In genomic region chr19:39842693-39843435, GRCh38 we compare ENCODE assay signal across 1 cellular context.
TF ChIP-seq lines count a peak whose summit lies in the region.

No MANE protein-coding gene starts in this region.

TF ChIP-seq in HCT116, 20 proteins besides CTCF, POLR2A, EP300 and RAD21:
- no peak for TF ChIP-seq REST (IDR thresholded peaks at IDR 0.05; ENCODE audit: low read depth)
- no peak for TF ChIP-seq FOSL1 (IDR thresholded peaks at IDR 0.05; ENCODE audit: low read depth)
- no peak for TF ChIP-seq EZH2 (IDR thresholded peaks at IDR 0.05)
- TF ChIP-seq EGR1 (IDR thresholded peaks at IDR 0.05; ENCODE audit: low read depth), result no peak
- no peak for TF ChIP-seq SP1 (IDR thresholded peaks at IDR 0.05; ENCODE audit: low read depth)
- no peak for TF ChIP-seq MAX (IDR thresholded peaks at IDR 0.05)
- no peak for TF ChIP-seq SIN3A (IDR thresholded peaks at IDR 0.05; ENCODE audit: low read depth)
- TF ChIP-seq POLR2AphosphoS5 (IDR thresholded peaks at IDR 0.05; ENCODE audit: low read depth, low read length), result no peak
